In genomic region chr3:192128922-192129321, GRCh38 we compare ENCODE assay signal across 14 cellular contexts.
DNase-seq lines count a peak whose midpoint lies in the region; ATAC-seq and TF ChIP-seq lines count a peak whose summit lies in the region.
"Had no signal": no experiment of that assay in that cellular context is flagged by ENCODE, and none has a peak within 500 bp of the region (broad histone marks: within the 10 kb centered on the region; RNA-seq: fewer than 3 reads in every experiment).

No MANE protein-coding gene starts in this region.

- no peak overlapping the region for H3K27ac Mint-ChIP-seq in activated naive CD8-positive, alpha-beta T cell treated with anti-CD3 and anti-CD28 coated beads for 36 hours

- H3K9me2 ChIP-seq in GM23248 (ENCODE audit: insufficient read depth): no peaks in the 10 kb centered on the region

- H3K27me3 ChIP-seq in left ventricle myocardium inferior (ENCODE audit: low read depth) (no peaks in the 10 kb centered on the region), GM23248 (replicated peaks; ENCODE audit: insufficient read depth) (no peaks in the 10 kb centered on the region)
- H3K27me3 ChIP-seq: left lung had no signal

- intact Hi-C loops in left ventricle myocardium inferior (cut with micrococcal nuclease): no loop called here

- DNase-seq in GM13976 (ENCODE audit: low spot score): peak; percentile 23
- peak; percentile 29 for DNase-seq in NCI-H774 (lab: John Stamatoyannopoulos, UW)
- DNase-seq in left ventricle myocardium inferior: no peak
- no peak for DNase-seq in activated naive CD8-positive, alpha-beta T cell treated with anti-CD3 and anti-CD28 coated beads for 36 hours
- DNase-seq in nucleus accumbens (lab: John Stamatoyannopoulos, UW): no peak
- no peak for DNase-seq in GM23248
- DNase-seq: activated CD8-positive, alpha-beta memory T cell treated with anti-CD3 and anti-CD28 coated beads, Interleukin-2, amount 50 U/mL, for 48 hours; IMR-90; left lung; NCI-H524 treated with DMSO at 0.1 percent for 48 hours; T-helper 1 cell had no signal

- H3K4me1 ChIP-seq in left ventricle myocardium inferior: no peaks in the 10 kb centered on the region
- no peaks in the 10 kb centered on the region for H3K4me1 ChIP-seq in GM23248 (ENCODE audit: insufficient read depth)
- H3K4me1 ChIP-seq: left lung had no signal

- H3K27me3 Mint-ChIP-seq in activated naive CD8-positive, alpha-beta T cell treated with anti-CD3 and anti-CD28 coated beads for 36 hours: no peaks in the 10 kb centered on the region

- no peak overlapping the region for H3K9ac ChIP-seq in GM23248

- H3K4me3 Mint-ChIP-seq in activated naive CD8-positive, alpha-beta T cell treated with anti-CD3 and anti-CD28 coated beads for 36 hours: no peak overlapping the region

- ATAC-seq in GM19455 (IDR thresholded peaks at IDR 0.05; ENCODE audit: unreplicated experiment) (peak; percentile 51), HG03060 (IDR thresholded peaks at IDR 0.05; ENCODE audit: low read depth, unreplicated experiment) (peak; percentile 55)
- ATAC-seq: left lung had no signal

- H3K9me3 ChIP-seq in left ventricle myocardium inferior (replicated peaks) (no peaks in the 10 kb centered on the region), GM23248 (ENCODE audit: low read depth) (no peaks in the 10 kb centered on the region)
- H3K9me3 ChIP-seq: left lung had no signal

- H3K9me3 Mint-ChIP-seq in activated naive CD8-positive, alpha-beta T cell treated with anti-CD3 and anti-CD28 coated beads for 36 hours: peaks cover 8% of the 10 kb centered on the region

- 38 to 44% methylated on average over 4 of the region's 4 CpGs for whole genome bisulfite sequencing in GM23248 (ENCODE audit: low coverage in 1 of 2, low lambda C conversion rate in 2 of 2, missing lambda C conversion rate in 2 of 2), 2 experiments

- no peak overlapping the region for H3K27ac ChIP-seq in left ventricle myocardium inferior (replicated peaks)
- no peak overlapping the region for H3K27ac ChIP-seq in GM23248
- H3K27ac ChIP-seq: C4-2B, left lung had no signal

- no peaks in the 10 kb centered on the region for H3K79me2 ChIP-seq in GM23248 (ENCODE audit: insufficient read depth)

- H3K36me3 ChIP-seq in left ventricle myocardium inferior (no peaks in the 10 kb centered on the region), GM23248 (ENCODE audit: low read depth) (no peaks in the 10 kb centered on the region)
- H3K36me3 ChIP-seq: left lung had no signal

- TF ChIP-seq CTCF in GM13976 (IDR thresholded peaks at IDR 0.05; ENCODE audit: borderline replicate concordance, control extremely low read depth, extremely low read depth, insufficient read depth, missing control alignments) (no peak), left ventricle myocardium inferior (IDR thresholded peaks at IDR 0.05; ENCODE audit: borderline replicate concordance) (no peak)

- in situ Hi-C loops in GM13976 (cut with MboI; ENCODE audit: low sequenced_read_pairs, unreplicated experiment) (no loop called here), GM23248 (cut with MboI) (no loop called here)

- H3K4me3 ChIP-seq in left ventricle myocardium inferior (no peak overlapping the region), GM23248 (no peak overlapping the region)
- H3K4me3 ChIP-seq: left lung had no signal

- H3F3A ChIP-seq in GM23248 (ENCODE audit: insufficient read depth): no peaks in the 10 kb centered on the region

- no peak overlapping the region for H3K4me2 ChIP-seq in GM23248 (ENCODE audit: unreplicated experiment)

- no peaks in the 10 kb centered on the region for H4K20me1 ChIP-seq in GM23248 (ENCODE audit: insufficient read depth)

- H3K36me3 Mint-ChIP-seq in activated naive CD8-positive, alpha-beta T cell treated with anti-CD3 and anti-CD28 coated beads for 36 hours: no peaks in the 10 kb centered on the region

- no peaks in the 10 kb centered on the region for H3K4me1 Mint-ChIP-seq in activated naive CD8-positive, alpha-beta T cell treated with anti-CD3 and anti-CD28 coated beads for 36 hours

- H2AFZ ChIP-seq in GM23248: no peak overlapping the region

Comparison
In these comparisons a context has a peak if more than half of its experiments do, and no peak if none do; other contexts are left out.
1. DNase-seq: peak in GM13976 (single experiment) and NCI-H774 (single experiment); none in left ventricle myocardium inferior (single experiment), activated naive CD8-positive, alpha-beta T cell treated with anti-CD3 and anti-CD28 coated beads for 36 hours (single experiment), nucleus accumbens (0 of 56) and GM23248 (single experiment).